ENCODE assay signal across 8 cellular contexts in genomic region chr2:27735263-27735904, GRCh38. TPM values are rescaled to one million over a fixed set of nuclear protein-coding genes. Genes with fewer than 3 reads are reported as not detected.
DNase-seq lines count a peak whose midpoint lies in the region; ATAC-seq and TF ChIP-seq lines count a peak whose summit lies in the region.

No MANE protein-coding gene starts in this region.

- H3K27ac ChIP-seq in angular gyrus (ENCODE audit: low read depth, low read length) (peak overlapping the region; percentile 16), heart right ventricle (peak overlapping the region; percentile 76 to 94 (median 88)), parathyroid adenoma (peak overlapping the region; percentile 58), tibial artery (peak overlapping the region; percentile 81 to 89), Karpas-422 (ENCODE audit: low read length) (no peak overlapping the region)

- peaks cover 12 to 56% (median 51%) of the 10 kb centered on the region in 9 donors for H3K4me1 ChIP-seq in heart right ventricle
- peaks cover 5% of the 10 kb centered on the region for H3K4me1 ChIP-seq in parathyroid adenoma
- H3K4me1 ChIP-seq in tibial artery, result peaks cover 0 to 31% (median 15%) of the 10 kb centered on the region in 4 donors
- no peaks in the 10 kb centered on the region for H3K4me1 ChIP-seq in Karpas-422 (ENCODE audit: low read length)

- H3K9me3 ChIP-seq in heart right ventricle (peaks cover 0 to 6% (median 0%) of the 10 kb centered on the region in 11 donors), parathyroid adenoma (ENCODE audit: control insufficient read depth, low read length) (no peaks in the 10 kb centered on the region), tibial artery (no peaks in the 10 kb centered on the region), Karpas-422 (ENCODE audit: low read length) (no peaks in the 10 kb centered on the region)

- H3K9ac ChIP-seq in parathyroid adenoma (no peak overlapping the region), Karpas-422 (ENCODE audit: low read length) (no peak overlapping the region)

- no peaks in the 10 kb centered on the region for H3K36me3 ChIP-seq in heart right ventricle
- no peaks in the 10 kb centered on the region for H3K36me3 ChIP-seq in parathyroid adenoma (ENCODE audit: control insufficient read depth, insufficient read depth, low read length)
- H3K36me3 ChIP-seq in tibial artery, result no peaks in the 10 kb centered on the region
- H3K36me3 ChIP-seq in Karpas-422 (ENCODE audit: insufficient read depth, low read length), result no peaks in the 10 kb centered on the region

- DNase-seq in AG20443 (ENCODE audit: low spot score) (peak; percentile 93), SW480 (ENCODE audit: low spot score) (peak; percentile 83), heart right ventricle (peak; percentile 84 to 88), tibial artery (peak; percentile 80 to 90), SHP77 treated with DMSO at 0.1 percent for 48 hours (lab: John Stamatoyannopoulos, UW) (no peak), Karpas-422 (no peak)

- peak overlapping the region; percentile 42 for H3K4me2 ChIP-seq in parathyroid adenoma (ENCODE audit: low read length)
- no peak overlapping the region for H3K4me2 ChIP-seq in Karpas-422 (ENCODE audit: low read depth, low read length, poor library complexity, severe bottlenecking)

- no peaks in the 10 kb centered on the region for H4K20me1 ChIP-seq in Karpas-422 (ENCODE audit: insufficient read depth, low read depth, low read length)

- ATAC-seq in heart right ventricle, result peak; percentile 93 to 96 (median 96)

- 1 to 2% methylated on average over 50 to 51 of the region's 51 CpGs for WGBS in heart right ventricle, 2 donors

- H3K27me3 ChIP-seq in heart right ventricle, result no peaks in the 10 kb centered on the region
- no peaks in the 10 kb centered on the region for H3K27me3 ChIP-seq in parathyroid adenoma (ENCODE audit: control insufficient read depth, insufficient read depth, low read length)
- H3K27me3 ChIP-seq in tibial artery, result no peaks in the 10 kb centered on the region
- H3K27me3 ChIP-seq in Karpas-422 (ENCODE audit: low read length), result no peaks in the 10 kb centered on the region

- no peaks in the 10 kb centered on the region for H3K9me2 ChIP-seq in Karpas-422 (replicated peaks; ENCODE audit: insufficient read depth, low read length)

- peak overlapping the region; percentile 12 to 60 (median 56) for H3K4me3 ChIP-seq in heart right ventricle
- peak overlapping the region; percentile 27 for H3K4me3 ChIP-seq in parathyroid adenoma (ENCODE audit: low read depth, low read length)
- peak overlapping the region; percentile 52 to 55 for H3K4me3 ChIP-seq in tibial artery
- no peak overlapping the region for H3K4me3 ChIP-seq in Karpas-422 (ENCODE audit: low read length)

- intact Hi-C loops in heart right ventricle (cut with DNase I), result loop anchor here in 3 of 10 donors (5.0 to 10.0 kb wide), 4 partner anchors 149 to 659 kb away; partner anchors contain the start of genes FOSL2 (in 2 of the 3), BABAM2 (in 1 of the 3) and RBKS (in 1 of the 3)
- intact Hi-C loops in tibial artery (cut with DNase I; ENCODE audit: low total_unique reads), result no loop called here

- H2AFZ ChIP-seq in parathyroid adenoma (peak overlapping the region; percentile 99), Karpas-422 (ENCODE audit: low read length) (no peak overlapping the region)

- TF ChIP-seq CTCF in heart right ventricle (IDR thresholded peaks at IDR 0.05), result no peak
- TF ChIP-seq CTCF in parathyroid adenoma (IDR thresholded peaks at IDR 0.05), result no peak
- no peak for TF ChIP-seq CTCF in tibial artery (IDR thresholded peaks at IDR 0.05)

- H3K79me2 ChIP-seq in parathyroid adenoma (no peaks in the 10 kb centered on the region), Karpas-422 (ENCODE audit: low read length) (no peaks in the 10 kb centered on the region)

RNA-seq across cellular contexts. Expression of gene MRPL33, which starts 36.1 kb away (rescaled TPM):
- 100 to 1,000 TPM; 170 to 416 (median 253) TPM for total RNA-seq in heart right ventricle
- polyA plus RNA-seq in heart right ventricle, result 100 to 1,000 TPM; 123 to 661 TPM
- total RNA-seq in Karpas-422 (2014; rRNA removed; shearing (Covaris generic); ENCODE audit: low replicate concordance), result 54.9 and 112 TPM in 2 replicates

Comparison
In these comparisons a context has a peak if more than half of its experiments do, and no peak if none do; other contexts are left out.
1. DNase-seq: peak in AG20443 (single experiment), SW480 (single experiment), heart right ventricle (2 of 2) and tibial artery (2 of 2); none in SHP77 treated with DMSO at 0.1 percent for 48 hours (single experiment) and Karpas-422 (single experiment).